10 cellular contexts compared by ENCODE assay signal in genomic region chrX:64977051-64977450, GRCh38. TPM values are rescaled to one million over a fixed set of nuclear protein-coding genes. Genes with fewer than 3 reads are reported as not detected.
DNase-seq lines count a peak whose midpoint lies in the region; ATAC-seq and TF ChIP-seq lines count a peak whose summit lies in the region.
"Had no signal": no experiment of that assay in that cellular context is flagged by ENCODE, and none has a peak within 500 bp of the region (broad histone marks: within the 10 kb centered on the region; RNA-seq: fewer than 3 reads in every experiment).

No MANE protein-coding gene starts in this region.

- H3K27me3 ChIP-seq in DND-41 (ENCODE audit: insufficient read depth, low read length, poor library complexity) (no peaks in the 10 kb centered on the region), RWPE2 (ENCODE audit: insufficient read depth, poor library complexity, severe bottlenecking) (no peaks in the 10 kb centered on the region), endodermal cell (ENCODE audit: control insufficient read depth, insufficient read depth, low read length, poor library complexity, severe bottlenecking) (no peaks in the 10 kb centered on the region), vagina (no peaks in the 10 kb centered on the region)

- H3K4me3 Mint-ChIP-seq in endodermal cell (peak overlapping the region; percentile 88), nephron (peak overlapping the region; percentile 96 to 97 (median 96))

- peaks cover 27% of the 10 kb centered on the region for H3K4me1 ChIP-seq in DND-41 (ENCODE audit: insufficient read depth, low read length)
- no peaks in the 10 kb centered on the region for H3K4me1 ChIP-seq in RWPE2 (ENCODE audit: insufficient read depth, poor library complexity, severe bottlenecking)
- H3K4me1 ChIP-seq in endodermal cell (ENCODE audit: control insufficient read depth, insufficient read depth, low read length): no peaks in the 10 kb centered on the region
- H3K4me1 ChIP-seq in vagina: no peaks in the 10 kb centered on the region

- intact Hi-C loops in vagina (cut with DNase I): no loop called here

- H3K36me3 ChIP-seq in DND-41 (ENCODE audit: insufficient read depth, low read length) (peaks cover 5% of the 10 kb centered on the region), RWPE2 (ENCODE audit: low read depth) (no peaks in the 10 kb centered on the region), endodermal cell (ENCODE audit: control insufficient read depth, insufficient read depth, low read length) (peaks cover 16% of the 10 kb centered on the region), vagina (no peaks in the 10 kb centered on the region)

- H3K4me2 ChIP-seq in DND-41 (ENCODE audit: insufficient read depth, low read length): 0 out of 2 replicates have a peak overlapping the region, but pooled peaks have one; percentile 80

- H3K4me3 ChIP-seq in DND-41 (ENCODE audit: low read depth in 1 of 2, low read length in 2 of 2) (no peak overlapping the region), RWPE2 (ENCODE audit: severe bottlenecking) (no peak overlapping the region), endodermal cell (ENCODE audit: low read length) (peak overlapping the region; percentile 95), vagina (peak overlapping the region in 1 of 2 donors; percentile 49)

- H3K9me3 ChIP-seq in DND-41 (ENCODE audit: insufficient read depth, low read length, severe bottlenecking) (no peaks in the 10 kb centered on the region), RWPE2 (ENCODE audit: severe bottlenecking) (no peaks in the 10 kb centered on the region), endodermal cell (ENCODE audit: control insufficient read depth, low read length) (peaks cover 16% of the 10 kb centered on the region), vagina (no peaks in the 10 kb centered on the region)

- H3K9me3 Mint-ChIP-seq in endodermal cell (peaks cover 66% of the 10 kb centered on the region), nephron (peaks cover 26% of the 10 kb centered on the region)

- no peaks in the 10 kb centered on the region for H4K20me1 ChIP-seq in DND-41 (ENCODE audit: insufficient read depth, low read length)

- 50% methylated on average over 2 of the region's 2 CpGs; no CpG with 5 or more reads in 1 of the 2 experiments for WGBS in endodermal cell (ENCODE audit: insufficient coverage in 1 of 2, insufficient read length in 1 of 2), 2 experiments

- H3K27ac ChIP-seq in DND-41 (ENCODE audit: low read length) (no peak overlapping the region), RWPE2 (ENCODE audit: poor library complexity, severe bottlenecking) (peak overlapping the region; percentile 12), endodermal cell (ENCODE audit: low read depth, low read length) (no peak overlapping the region), vagina (no peak overlapping the region)

- TF ChIP-seq CTCF in DND-41 (IDR thresholded peaks at IDR 0.05; ENCODE audit: borderline replicate concordance, extremely low read depth, low read length, poor library complexity, severe bottlenecking): no peak
- no peak for TF ChIP-seq CTCF in RWPE2 (IDR thresholded peaks at IDR 0.05; ENCODE audit: poor library complexity, severe bottlenecking)
- TF ChIP-seq CTCF in endodermal cell (conservative IDR thresholded peaks at IDR 0.05): no peak
- TF ChIP-seq CTCF in nephron (IDR thresholded peaks at IDR 0.05; ENCODE audit: unreplicated experiment in 3 of 3): no peak
- TF ChIP-seq CTCF in vagina (IDR thresholded peaks at IDR 0.05): no peak

- TF ChIP-seq POLR2A in vagina (IDR thresholded peaks at IDR 0.05): no peak

- H3K27me3 Mint-ChIP-seq in endodermal cell (ENCODE audit: insufficient read depth) (no peaks in the 10 kb centered on the region), nephron (ENCODE audit: low read depth) (no peaks in the 10 kb centered on the region)
- H3K27me3 Mint-ChIP-seq: stimulated activated naive CD8-positive, alpha-beta T cell treated with anti-CD3 and anti-CD28 coated beads, Interleukin-15, Interleukin-2, amounts not matched to agents 100 ng/mL and 50 ng/mL, for 24 hours had no signal

- no peak overlapping the region for H2AFZ ChIP-seq in DND-41 (ENCODE audit: low read depth, low read length)

- no peak overlapping the region for H3K27ac Mint-ChIP-seq in endodermal cell
- no peak overlapping the region for H3K27ac Mint-ChIP-seq in nephron

- H3K4me1 Mint-ChIP-seq in endodermal cell (peaks cover 3% of the 10 kb centered on the region), nephron (no peaks in the 10 kb centered on the region)

- H3K36me3 Mint-ChIP-seq in endodermal cell (ENCODE audit: low read depth): peaks cover 26% of the 10 kb centered on the region
- H3K36me3 Mint-ChIP-seq in nephron (ENCODE audit: low read depth): peaks cover 33% of the 10 kb centered on the region

- no peak overlapping the region for H3K9ac ChIP-seq in DND-41 (ENCODE audit: low read depth, low read length)
- no peak overlapping the region for H3K9ac ChIP-seq in endodermal cell (ENCODE audit: extremely low read depth, low read length, poor library complexity, severe bottlenecking)

- peaks cover 42% of the 10 kb centered on the region for H3K79me2 ChIP-seq in DND-41 (ENCODE audit: insufficient read depth, low read length)

- ATAC-seq in DND-41 (ENCODE audit: insufficient read depth, low read depth): no peak
- no peak for ATAC-seq in RWPE2 (ENCODE audit: low read depth)

- DNase-seq in DND-41: no peak
- no peak for DNase-seq in RWPE2 (ENCODE audit: low spot score)
- DNase-seq in endodermal cell: no peak
- no peak for DNase-seq in vagina (ENCODE audit: extremely low spot score in 2 of 2)
- DNase-seq in cortex of kidney (lab: John Stamatoyannopoulos, UW): no peak
- DNase-seq in midbrain (lab: John Stamatoyannopoulos, UW): no peak
- DNase-seq in NCI-H526 (lab: John Stamatoyannopoulos, UW): no peak
- DNase-seq: GOT3 had no signal

RNA-seq across cellular contexts. Expression of gene ZC4H2, which starts 0.8 kb away (rescaled TPM):
- total RNA-seq in endodermal cell (10 to 100 TPM; 31.9 to 47.8 TPM), vagina (10.3 TPM)
- polyA plus RNA-seq in endodermal cell (2013, experiment 1 of 2): 37.9 TPM
- 34.6 TPM for polyA plus RNA-seq in endodermal cell (2013, experiment 2 of 2)

RNA-seq across cellular contexts. Expression of gene ZC3H12B, which starts 57.6 kb away (rescaled TPM):
- total RNA-seq in endodermal cell (10 to 100 TPM in 1 of 2 donors, 1 to 10 TPM in 1; 6.2 to 11.6 TPM), vagina (0.98 TPM)
- polyA plus RNA-seq in endodermal cell (2013, experiment 1 of 2): 3.3 TPM
- 3.4 TPM for polyA plus RNA-seq in endodermal cell (2013, experiment 2 of 2)
